Comparison of ENCODE assay signal across 23 cellular contexts in the genomic region with DNA sequence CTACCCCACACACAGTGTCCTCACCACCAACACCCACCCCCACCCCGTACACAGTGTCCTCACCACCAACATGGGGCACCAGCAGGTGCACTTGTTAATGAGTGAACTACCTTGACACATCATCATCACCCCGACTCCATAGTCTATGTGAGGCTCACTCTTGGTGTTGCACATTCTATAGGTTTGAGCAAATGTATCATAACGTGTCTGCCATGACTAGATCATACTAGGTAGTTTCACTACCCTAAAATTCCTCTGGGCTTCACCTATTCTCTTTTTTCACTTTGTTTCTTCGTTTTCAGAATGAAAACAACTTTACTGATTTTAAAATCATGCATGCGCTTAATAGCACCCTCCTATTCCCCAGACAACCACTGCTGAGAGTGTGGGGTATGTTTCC.
DNase-seq lines count a peak whose midpoint lies in the region; ATAC-seq, FAIRE-seq and TF ChIP-seq lines count a peak whose summit lies in the region.
"Had no signal": no experiment of that assay in that cellular context is flagged by ENCODE, and none has a peak within 500 bp of the region (broad histone marks: within the 10 kb centered on the region; RNA-seq: fewer than 3 reads in every experiment).

No MANE protein-coding gene starts in this region.

- no peak for TF ChIP-seq CTCF in esophagus squamous epithelium (IDR thresholded peaks at IDR 0.05)
- TF ChIP-seq CTCF in mesothelial cell of epicardium (IDR thresholded peaks at IDR 0.05; ENCODE audit: unreplicated experiment): no peak

- 67 to 78% methylated on average over 4 to 5 of the region's 5 CpGs for WGBS in esophagus squamous epithelium, 2 donors

- H3K4me3 Mint-ChIP-seq in mesothelial cell of epicardium: no peak overlapping the region
- H3K4me3 Mint-ChIP-seq: CD4-positive, alpha-beta T cell had no signal

- intact Hi-C loops in esophagus squamous epithelium (cut with DNase I): no loop called here

- DNase-seq in GM12891 (ENCODE audit: insufficient read length, low spot score): no peak
- no peak for DNase-seq in esophagus squamous epithelium (lab: John Stamatoyannopoulos, UW)
- DNase-seq in mesothelial cell of epicardium (ENCODE audit: low spot score in 2 of 2, unreplicated experiment in 2 of 2): no peak
- DNase-seq in activated gamma-delta T cell (lab: John Stamatoyannopoulos, UW): no peak
- DNase-seq: activated effector memory CD4-positive, alpha-beta T cell treated with anti-CD3 and anti-CD28 coated beads, Interleukin-2, amount 50 U/mL, for 16 hours; CD4-positive, alpha-beta T cell; cortex of kidney; DMS53; gastrocnemius medialis; left ventricle myocardium inferior; NCI-H1417 treated with DMSO at 0.1 percent for 48 hours; NCI-H2227 treated with DMSO at 0.1 percent for 48 hours; NK-92 treated with Interleukin-12 subunit alpha and Interleukin-12 subunit beta, amount 100 ng/mL, for 24 hours; occipital lobe; sigmoid colon; T-helper 2 cell; testis had no signal

- H3K27ac Mint-ChIP-seq in mesothelial cell of epicardium: no peak overlapping the region
- H3K27ac Mint-ChIP-seq: CD4-positive, alpha-beta T cell had no signal

- ATAC-seq in GM18909 (IDR thresholded peaks at IDR 0.05; ENCODE audit: poor library complexity, unreplicated experiment) (peak; percentile 77), GM21786 (IDR thresholded peaks at IDR 0.05; ENCODE audit: unreplicated experiment) (peak; percentile 74), HG03342 (IDR thresholded peaks at IDR 0.05; ENCODE audit: unreplicated experiment) (peak; percentile 63), GM18505 (IDR thresholded peaks at IDR 0.05; ENCODE audit: unreplicated experiment) (no peak)
- ATAC-seq: gastrocnemius medialis had no signal

- H3K36me3 Mint-ChIP-seq in mesothelial cell of epicardium: no peaks in the 10 kb centered on the region

- FAIRE-seq in GM12891 (lab: Jason Lieb, UNC): peak; percentile 48
- FAIRE-seq: astrocyte, endothelial cell of umbilical vein had no signal

- peaks cover 5 to 41% (median 12%) of the 10 kb centered on the region in 3 donors for H3K4me1 ChIP-seq in esophagus squamous epithelium
- H3K4me1 ChIP-seq: testis had no signal

- H3K4me1 Mint-ChIP-seq in mesothelial cell of epicardium: peaks cover 5% of the 10 kb centered on the region

- no peaks in the 10 kb centered on the region for H3K9me3 ChIP-seq in esophagus squamous epithelium
- H3K9me3 ChIP-seq: gastrocnemius medialis, left ventricle myocardium inferior, sigmoid colon, testis had no signal

- TF ChIP-seq POLR2A in GM12891 (IDR thresholded peaks at IDR 0.05; ENCODE audit: low read depth, low read length) (no peak), esophagus squamous epithelium (IDR thresholded peaks at IDR 0.05) (no peak), GM18505 (IDR thresholded peaks at IDR 0.05; ENCODE audit: borderline replicate concordance, extremely low read depth, insufficient read depth, insufficient read length) (no peak)

- H3K9me3 Mint-ChIP-seq in mesothelial cell of epicardium: no peaks in the 10 kb centered on the region
- H3K9me3 Mint-ChIP-seq: CD4-positive, alpha-beta T cell had no signal

- H3K27ac ChIP-seq in esophagus squamous epithelium: no peak overlapping the region
- H3K27ac ChIP-seq: left ventricle myocardium inferior, testis had no signal

- peaks cover 11% of the 10 kb centered on the region for H3K27me3 Mint-ChIP-seq in mesothelial cell of epicardium (ENCODE audit: low read depth)

- no peak overlapping the region for H3K4me3 ChIP-seq in esophagus squamous epithelium
- H3K4me3 ChIP-seq: gastrocnemius medialis, left ventricle myocardium inferior, sigmoid colon, testis had no signal

- no peaks in the 10 kb centered on the region for H3K36me3 ChIP-seq in esophagus squamous epithelium
- H3K36me3 ChIP-seq: gastrocnemius medialis, left ventricle myocardium inferior, sigmoid colon had no signal

- H3K27me3 ChIP-seq in esophagus squamous epithelium: peaks cover 0 to 36% (median 0%) of the 10 kb centered on the region in 4 donors
- H3K27me3 ChIP-seq: gastrocnemius medialis, sigmoid colon, testis had no signal

TF ChIP-seq in GM12891, 5 proteins besides CTCF, POLR2A, EP300 and RAD21:
- TF ChIP-seq SPI1 (IDR thresholded peaks at IDR 0.05; ENCODE audit: low read depth, low read length) (peak; percentile 89), PAX5 (IDR thresholded peaks at IDR 0.05; ENCODE audit: insufficient read depth, low read length, severe bottlenecking) (no peak), POLR2AphosphoS5 (IDR thresholded peaks at IDR 0.05; ENCODE audit: low read depth, low read length) (no peak), POU2F2 (IDR thresholded peaks at IDR 0.05; ENCODE audit: low read depth, low read length) (no peak)
TF ChIP-seq in GM12891: peak in this region for 1.
